In genomic region chr9:88663766-88664419, GRCh38 we compare ENCODE assay signal across 28 cellular contexts.
"Had no signal": no experiment of that assay in that cellular context is flagged by ENCODE, and none has a peak within 500 bp of the region (broad histone marks: within the 10 kb centered on the region; RNA-seq: fewer than 3 reads in every experiment).

No MANE protein-coding gene starts in this region.

- H3K4me3 ChIP-seq: ascending aorta, esophagus squamous epithelium, ovary, upper lobe of left lung, vagina had no signal

- H3K4me1 ChIP-seq: ascending aorta, upper lobe of left lung had no signal

- ATAC-seq: activated CD8-positive, alpha-beta T cell treated with anti-CD3 and anti-CD28 coated beads for 36 hours; activated naive CD4-positive, alpha-beta T cell treated with anti-CD3 and anti-CD28 coated beads, Interleukin-2, amount 50 U/mL, for 72 hours; left colon; sciatic nerve; stimulated activated effector memory CD8-positive, alpha-beta T cell treated with anti-CD3 and anti-CD28 coated beads, Interleukin-12 subunit alpha, Interleukin-12 subunit beta, amount 100 ng/mL, for 72 hours; stimulated activated naive CD8-positive, alpha-beta T cell treated with anti-CD3 and anti-CD28 coated beads, Interleukin-15, amount 100 ng/mL, for 72 hours had no signal

- H3K9me3 ChIP-seq: ascending aorta, esophagus squamous epithelium, ovary, upper lobe of left lung, vagina had no signal

- DNase-seq: activated CD4-positive, alpha-beta T cell treated with anti-CD3 and anti-CD28 coated beads, Interleukin-2, amount 10 ng/mL, durations not matched to agents 24 days and 14 days; activated CD4-positive, CD25-positive, alpha-beta regulatory T cell treated with anti-CD3 and anti-CD28 coated beads, Interleukin-2, amount 50 U/mL, for 72 hours; activated CD8-positive, alpha-beta T cell treated with anti-CD3 and anti-CD28 coated beads for 36 hours; activated T-cell treated with anti-CD3 and anti-CD28 coated beads, Interleukin-2, amount 50 U/mL, for 48 hours; central memory CD4-positive, alpha-beta T cell; dermis blood vessel endothelial cell; effector CD4-positive, alpha-beta T cell; esophagus squamous epithelium; foreskin fibroblast; head of caudate nucleus; hippocampal formation; kidney; left colon; mammary epithelial cell; naive B cell; ovary; small intestine; stimulated activated CD4-positive, alpha-beta T cell treated with anti-CD3 and anti-CD28 coated beads, Interleukin-4, amount 100 ng/mL, for 24 hours; stimulated activated naive CD8-positive, alpha-beta T cell treated with anti-CD3 and anti-CD28 coated beads, Interleukin-15, amount 100 ng/mL, for 72 hours; substantia nigra; T-helper 2 cell; upper lobe of left lung had no signal

- H3K27me3 ChIP-seq: ascending aorta, esophagus squamous epithelium, ovary, upper lobe of left lung, vagina had no signal

- H3K27ac ChIP-seq: ascending aorta, esophagus squamous epithelium, ovary, upper lobe of left lung, vagina had no signal

- FAIRE-seq: colon, kidney, small intestine had no signal

- H3K36me3 ChIP-seq: ascending aorta, esophagus squamous epithelium, ovary, upper lobe of left lung, vagina had no signal
